ENCODE assay signal across 8 cellular contexts in genomic region chr2:25878361-25879132, GRCh38. TPM values are rescaled to one million over a fixed set of nuclear protein-coding genes. Genes with fewer than 3 reads are reported as not detected.
DNase-seq lines count a peak whose midpoint lies in the region; ATAC-seq and TF ChIP-seq lines count a peak whose summit lies in the region.

ASXL2 (minus strand) TSS chr2:25878487; CDS start chr2:25878222, 265 bp downstream.

- no peaks in the 10 kb centered on the region for H3K9me3 ChIP-seq in right cardiac atrium (ENCODE audit: control insufficient read depth, low read length)
- H3K9me3 ChIP-seq in uterus = no peaks in the 10 kb centered on the region

- H3K4me1 ChIP-seq in right cardiac atrium (ENCODE audit: control insufficient read depth, insufficient read depth, low read length) (no peaks in the 10 kb centered on the region), uterus (peaks cover 0 to 6% of the 10 kb centered on the region in 2 donors)

- H3K4me3 ChIP-seq in right cardiac atrium (ENCODE audit: low read length) (peak within 1 kb of the TSS; percentile 91), uterus (peak within 1 kb of the TSS; percentile 84 to 94)

- ATAC-seq in GM18499 (IDR thresholded peaks at IDR 0.05; ENCODE audit: insufficient read depth, unreplicated experiment) = peak; percentile 71
- ATAC-seq in HG02943 (IDR thresholded peaks at IDR 0.05; ENCODE audit: low read depth, unreplicated experiment) = peak; percentile 90
- peak; percentile 99 for ATAC-seq in right cardiac atrium

- intact Hi-C loops in T-helper 2 cell treated with Interferon-gamma antibody and Interleukin-4, amounts not matched to agents 100 ng/mL and 5 ng/mL, for 36 hours (cut with micrococcal nuclease) = loop anchor here (1.0 to 5.0 kb wide), 8 partner anchors 26 to 469 kb away; partner anchors contain the start of genes ADGRF3, DTNB, HADHA and HADHB
- intact Hi-C loops in right cardiac atrium (cut with DNase I) = no loop called here
- intact Hi-C loops in uterus (cut with DNase I; ENCODE audit: low total_unique reads) = no loop called here

- WGBS in right cardiac atrium = 1% methylated on average over 56 of the region's 56 CpGs

- DNase-seq in NCI-H187 treated with DMSO at 0.1 percent for 48 hours (lab: John Stamatoyannopoulos, UW) (peak; percentile 91), anterior cingulate cortex (lab: John Stamatoyannopoulos, UW) (peak; percentile 73 to 98 (median 95)), right cardiac atrium (peak; percentile 98 to 99 (median 99)), pulmonary artery endothelial cell (ENCODE audit: low read depth, low spot score) (peak; percentile 88), uterus (peak; percentile 94 to 96)

- TF ChIP-seq CTCF in uterus (IDR thresholded peaks at IDR 0.05) = peak in 3 of 4 experiments; percentile 8 to 36 (median 35)

- H3K27ac ChIP-seq in right cardiac atrium (ENCODE audit: low read length) (peak within 1 kb of the TSS; percentile 89), uterus (peak within 1 kb of the TSS; percentile 85 to 89)

- H3K36me3 ChIP-seq in uterus = no peaks in the 10 kb centered on the region

- no peaks in the 10 kb centered on the region for H3K27me3 ChIP-seq in right cardiac atrium (ENCODE audit: control insufficient read depth, insufficient read depth)
- H3K27me3 ChIP-seq in uterus = no peaks in the 10 kb centered on the region

- TF ChIP-seq POLR2A in uterus (IDR thresholded peaks at IDR 0.05) = peak; percentile 61 to 77

RNA-seq across cellular contexts. Expression of gene ASXL2, which starts in this region (rescaled TPM):
- total RNA-seq in T-helper 2 cell treated with Interferon-gamma antibody and Interleukin-4, amounts not matched to agents 100 ng/mL and 5 ng/mL, for 36 hours = 35.2 and 39.4 TPM in 2 replicates
- total RNA-seq in right cardiac atrium (10 to 100 TPM; 18.9 to 27.2 (median 23.5) TPM), pulmonary artery endothelial cell (5.1 and 6.6 TPM in 2 replicates), uterus (10 to 100 TPM in 3 of 4 donors, 1 to 10 TPM in 1; 4.6 to 29.7 (median 10.6) TPM)
- polyA plus RNA-seq in right cardiac atrium = 3.0 TPM

Comparison
In these comparisons a context has a peak if more than half of its experiments do, and no peak if none do; other contexts are left out.
1. Peak in every context shown above with its lines: DNase-seq, ATAC-seq, H3K4me3 ChIP-seq and H3K27ac ChIP-seq.